In genomic region chr2:16055848-16056580, GRCh38 we compare ENCODE assay signal across 11 cellular contexts.
DNase-seq lines count a peak whose midpoint lies in the region; ATAC-seq and TF ChIP-seq lines count a peak whose summit lies in the region.
"Had no signal": no experiment of that assay in that cellular context is flagged by ENCODE, and none has a peak within 500 bp of the region (broad histone marks: within the 10 kb centered on the region; RNA-seq: fewer than 3 reads in every experiment).

No MANE protein-coding gene starts in this region.

- H3K36me3 ChIP-seq in HAP-1 (replicated peaks) = no peaks in the 10 kb centered on the region

- H3K9me3 ChIP-seq in HAP-1 = no peaks in the 10 kb centered on the region

- TF ChIP-seq CTCF in GM12865 (IDR thresholded peaks at IDR 0.05; ENCODE audit: insufficient read depth, low read depth, low read length, missing control alignments) = no peak

- in situ Hi-C loops in HAP-1 (cut with MboI; ENCODE audit: low sequenced_read_pairs) = no loop called here

- ATAC-seq in GM19468 (IDR thresholded peaks at IDR 0.05; ENCODE audit: extremely low read depth, unreplicated experiment) (peak; percentile 97), HG03066 (IDR thresholded peaks at IDR 0.05; ENCODE audit: low read depth, unreplicated experiment) (peak; percentile 90)
- ATAC-seq: activated CD4-positive, alpha-beta T cell treated with anti-CD3 and anti-CD28 coated beads for 36 hours; naive thymus-derived CD8-positive, alpha-beta T cell had no signal

- DNase-seq in GM12865 (ENCODE audit: low read depth) (peak; percentile 84), SKM-1 (lab: John Stamatoyannopoulos, UW; ENCODE audit: unreplicated experiment) (peak; percentile 66), occipital lobe (lab: John Stamatoyannopoulos, UW) (no peak), NCI-H510A (lab: John Stamatoyannopoulos, UW) (no peak), HAP-1 (ENCODE audit: low spot score in 2 of 2) (no peak), cerebellum (ENCODE audit: low spot score) (no peak)
- DNase-seq: activated CD4-positive, alpha-beta T cell treated with anti-CD3 and anti-CD28 coated beads for 36 hours; CD4-positive, CD25-positive, alpha-beta regulatory T cell; naive thymus-derived CD8-positive, alpha-beta T cell had no signal

- H3K27me3 ChIP-seq in HAP-1 (ENCODE audit: low read depth) = no peaks in the 10 kb centered on the region

- no peaks in the 10 kb centered on the region for H3K4me1 ChIP-seq in HAP-1

- H3K4me3 ChIP-seq in GM12865 (ENCODE audit: low read depth, low read length) (no peak overlapping the region), HAP-1 (no peak overlapping the region)

Comparison
In these comparisons a context has a peak if more than half of its experiments do, and no peak if none do; other contexts are left out.
1. DNase-seq: peak in GM12865 (single experiment) and SKM-1 (single experiment); none in occipital lobe (single experiment), NCI-H510A (single experiment), HAP-1 (0 of 2) and cerebellum (single experiment).